ENCODE assay signal across 1 cellular context in genomic region chr10:30999084-30999712, GRCh38.
TF ChIP-seq lines count a peak whose summit lies in the region.

No MANE protein-coding gene starts in this region.

TF ChIP-seq in GM23338, 12 proteins besides CTCF, POLR2A, EP300 and RAD21 (continued from another document):
- no peak for TF ChIP-seq ZNF462 (CRISPR knock-in tag; IDR thresholded peaks at IDR 0.05)
- no peak for TF ChIP-seq POLR2AphosphoS5 (IDR thresholded peaks at IDR 0.05; ENCODE audit: low read depth)
- no peak for TF ChIP-seq ZNF114 (CRISPR knock-in tag; IDR thresholded peaks at IDR 0.05)
- no peak for TF ChIP-seq NANOG (IDR thresholded peaks at IDR 0.05; ENCODE audit: borderline replicate concordance)
- TF ChIP-seq ZNF331 (CRISPR knock-in tag; IDR thresholded peaks at IDR 0.05; ENCODE audit: low read depth): no peak
